1 cellular context compared by ENCODE assay signal in genomic region chr20:50056408-50056926, GRCh38.
TF ChIP-seq lines count a peak whose summit lies in the region.

No MANE protein-coding gene starts in this region.

TF ChIP-seq in HepG2, 621 proteins besides CTCF, POLR2A, EP300 and RAD21 (continued from another document):
- TF ChIP-seq HINFP (CRISPR knock-in tag; IDR thresholded peaks at IDR 0.05; ENCODE audit: low read depth) (no peak), SAP130 (CRISPR knock-in tag; IDR thresholded peaks at IDR 0.05; ENCODE audit: low read depth) (no peak), PAWR (CRISPR knock-in tag; IDR thresholded peaks at IDR 0.05; ENCODE audit: borderline replicate concordance) (no peak), ZBTB7A (CRISPR knock-in tag; IDR thresholded peaks at IDR 0.05) (no peak), SKIL (CRISPR knock-in tag; IDR thresholded peaks at IDR 0.05; ENCODE audit: borderline replicate concordance) (no peak), REPIN1 (CRISPR knock-in tag; IDR thresholded peaks at IDR 0.05; ENCODE audit: borderline replicate concordance, low read depth) (no peak), AKNA (CRISPR knock-in tag; IDR thresholded peaks at IDR 0.05; ENCODE audit: borderline replicate concordance) (no peak), ZFP62 (CRISPR knock-in tag; IDR thresholded peaks at IDR 0.05) (no peak), DZIP1 (CRISPR knock-in tag; IDR thresholded peaks at IDR 0.05) (no peak), ZNF670 (CRISPR knock-in tag; IDR thresholded peaks at IDR 0.05; ENCODE audit: borderline replicate concordance) (no peak), SATB2 (CRISPR knock-in tag; IDR thresholded peaks at IDR 0.05) (no peak), KDM1A (CRISPR knock-in tag; IDR thresholded peaks at IDR 0.05) (no peak), ZNF574 (CRISPR knock-in tag; IDR thresholded peaks at IDR 0.05) (no peak), ZFP36 (IDR thresholded peaks at IDR 0.05; ENCODE audit: borderline replicate concordance, low read depth, low read length, partially characterized antibody) (no peak)
TF ChIP-seq in HepG2: peak in this region for 0.
